8 cellular contexts compared by ENCODE assay signal in the genomic region with DNA sequence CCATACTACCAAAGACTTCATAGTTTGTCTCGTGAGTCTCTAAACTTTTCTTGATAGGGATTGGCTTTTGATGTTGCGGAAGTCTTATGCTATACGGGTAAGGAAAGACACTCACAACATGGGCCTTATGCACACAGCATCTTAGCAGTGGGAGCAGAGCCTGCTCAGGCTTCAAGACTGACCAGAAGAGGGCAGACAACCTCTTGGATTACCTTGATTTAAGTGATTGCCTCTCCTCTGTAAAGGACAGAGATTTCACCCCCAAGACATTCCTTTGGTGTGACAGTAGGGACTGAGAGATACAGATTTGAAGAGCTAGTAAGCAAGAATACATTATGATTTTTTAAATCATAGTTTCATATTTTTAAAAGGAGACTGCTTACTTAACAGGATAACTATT.
DNase-seq lines count a peak whose midpoint lies in the region; ATAC-seq and TF ChIP-seq lines count a peak whose summit lies in the region.

No MANE protein-coding gene starts in this region.

- peaks cover 0 to 5% of the 10 kb centered on the region in 2 donors for H3K36me3 Mint-ChIP-seq in stimulated activated naive B cell treated with anti-CD40 and anti-IgM and Interleukin-4, amounts not matched to agents 10 μg/mL and 1 μg/mL and 100 μg/mL, for 72 hours
- H3K36me3 Mint-ChIP-seq in T-helper 2 cell treated with Interferon-gamma antibody and Interleukin-4, amounts not matched to agents 5 μg/mL and 100 μg/mL, for 36 hours (ENCODE audit: low read depth) = no peaks in the 10 kb centered on the region

- peak; percentile 74 to 77 for ATAC-seq in stimulated activated naive B cell treated with anti-CD40 and anti-IgM and Interleukin-4, amounts not matched to agents 10 μg/mL and 1 μg/mL and 100 μg/mL, for 72 hours (replicated peaks)
- ATAC-seq in GM18870 (IDR thresholded peaks at IDR 0.05; ENCODE audit: unreplicated experiment) = no peak

- no peaks in the 10 kb centered on the region for H3K9me2 ChIP-seq in MM.1S (replicated peaks; ENCODE audit: insufficient read depth, low read length)

- no peak overlapping the region for H2AFZ ChIP-seq in MM.1S (ENCODE audit: low read length)

- H3F3A ChIP-seq in MM.1S (ENCODE audit: insufficient read depth, low read length) = no peaks in the 10 kb centered on the region

- H3K36me3 ChIP-seq in MM.1S (replicated peaks; ENCODE audit: insufficient read depth, low read length) = no peaks in the 10 kb centered on the region

- H3K4me1 Mint-ChIP-seq in stimulated activated naive B cell treated with anti-CD40 and anti-IgM and Interleukin-4, amounts not matched to agents 10 μg/mL and 1 μg/mL and 100 μg/mL, for 72 hours = no peaks in the 10 kb centered on the region
- no peaks in the 10 kb centered on the region for H3K4me1 Mint-ChIP-seq in T-helper 2 cell treated with Interferon-gamma antibody and Interleukin-4, amounts not matched to agents 5 μg/mL and 100 μg/mL, for 36 hours (ENCODE audit: low read depth)

- peak; percentile 1 for DNase-seq in DMS 273 treated with DMSO at 0.1 percent for 48 hours (lab: John Stamatoyannopoulos, UW)
- peak; percentile 39 for DNase-seq in GM20000 (ENCODE audit: low spot score)
- peak; percentile 55 for DNase-seq in MM.1S
- peak; percentile 8 for DNase-seq in activated T-cell treated with anti-CD3 and anti-CD28 coated beads for 24 hours (ENCODE audit: low read depth)
- peak; percentile 71 for DNase-seq in iPS DF 19.7 (ENCODE audit: low read depth, low spot score)
- peak; percentile 8 for DNase-seq in stimulated activated naive B cell treated with anti-CD40 and anti-IgM and Interleukin-4, amounts not matched to agents 10 μg/mL and 1 μg/mL and 100 μg/mL, for 72 hours
- DNase-seq in T-helper 2 cell treated with Interferon-gamma antibody and Interleukin-4, amounts not matched to agents 5 μg/mL and 100 μg/mL, for 36 hours (ENCODE audit: low spot score) = no peak

- H3K79me2 ChIP-seq in MM.1S (ENCODE audit: low read length) = 0 out of 2 replicates have a peak, but pooled peaks cover 5% of the 10 kb centered on the region

- H3K27me3 ChIP-seq in MM.1S (replicated peaks; ENCODE audit: insufficient read depth, low read length) = no peaks in the 10 kb centered on the region

- H3K9me3 Mint-ChIP-seq in stimulated activated naive B cell treated with anti-CD40 and anti-IgM and Interleukin-4, amounts not matched to agents 10 μg/mL and 1 μg/mL and 100 μg/mL, for 72 hours = peaks cover 4 to 8% of the 10 kb centered on the region in 2 donors
- no peaks in the 10 kb centered on the region for H3K9me3 Mint-ChIP-seq in T-helper 2 cell treated with Interferon-gamma antibody and Interleukin-4, amounts not matched to agents 5 μg/mL and 100 μg/mL, for 36 hours

- no peak overlapping the region for H3K4me3 Mint-ChIP-seq in stimulated activated naive B cell treated with anti-CD40 and anti-IgM and Interleukin-4, amounts not matched to agents 10 μg/mL and 1 μg/mL and 100 μg/mL, for 72 hours
- H3K4me3 Mint-ChIP-seq in T-helper 2 cell treated with Interferon-gamma antibody and Interleukin-4, amounts not matched to agents 5 μg/mL and 100 μg/mL, for 36 hours = no peak overlapping the region

- no peak overlapping the region for H3K4me2 ChIP-seq in MM.1S (ENCODE audit: low read depth, low read length)

- TF ChIP-seq CTCF in GM20000 (IDR thresholded peaks at IDR 0.05; ENCODE audit: extremely low read depth, missing control alignments) = peak; percentile 47
- TF ChIP-seq CTCF in MM.1S (IDR thresholded peaks at IDR 0.05; ENCODE audit: low read length) = peak; percentile 51

- peaks cover 5% of the 10 kb centered on the region in 2 donors for H3K27me3 Mint-ChIP-seq in stimulated activated naive B cell treated with anti-CD40 and anti-IgM and Interleukin-4, amounts not matched to agents 10 μg/mL and 1 μg/mL and 100 μg/mL, for 72 hours
- H3K27me3 Mint-ChIP-seq in T-helper 2 cell treated with Interferon-gamma antibody and Interleukin-4, amounts not matched to agents 5 μg/mL and 100 μg/mL, for 36 hours (ENCODE audit: low read depth) = peaks cover 20% of the 10 kb centered on the region

- no peaks in the 10 kb centered on the region for H3K4me1 ChIP-seq in MM.1S (ENCODE audit: low read length)

- H3K9ac ChIP-seq in MM.1S (ENCODE audit: low read length) = no peak overlapping the region

- no peaks in the 10 kb centered on the region for H3K9me3 ChIP-seq in MM.1S (replicated peaks; ENCODE audit: insufficient read depth, low read length)

- H3K27ac Mint-ChIP-seq in stimulated activated naive B cell treated with anti-CD40 and anti-IgM and Interleukin-4, amounts not matched to agents 10 μg/mL and 1 μg/mL and 100 μg/mL, for 72 hours = no peak overlapping the region
- H3K27ac Mint-ChIP-seq in T-helper 2 cell treated with Interferon-gamma antibody and Interleukin-4, amounts not matched to agents 5 μg/mL and 100 μg/mL, for 36 hours = no peak overlapping the region

- no peak overlapping the region for H3K4me3 ChIP-seq in MM.1S (ENCODE audit: low read length)

- no peaks in the 10 kb centered on the region for H4K20me1 ChIP-seq in MM.1S (ENCODE audit: insufficient read depth, low read length)

- no peak overlapping the region for H3K27ac ChIP-seq in MM.1S (ENCODE audit: low read length)
